In genomic region chr3:165854696-165855095, GRCh38 we compare ENCODE assay signal across 8 cellular contexts. TPM values are rescaled to one million over a fixed set of nuclear protein-coding genes. Genes with fewer than 3 reads are reported as not detected.
DNase-seq lines count a peak whose midpoint lies in the region; ATAC-seq and TF ChIP-seq lines count a peak whose summit lies in the region.

No MANE protein-coding gene starts in this region.

- DNase-seq in DMS 273 (lab: John Stamatoyannopoulos, UW; ENCODE audit: unreplicated experiment) = peak; percentile 65
- no peak for DNase-seq in DMS 273 treated with DMSO at 0.1 percent for 48 hours (lab: John Stamatoyannopoulos, UW)
- DNase-seq in HuH-7 (ENCODE audit: low spot score) = peak; percentile 4
- peak; percentile 27 for DNase-seq in SW480 (ENCODE audit: low spot score)
- peak; percentile 36 for DNase-seq in kidney glomerular epithelial cell (lab: John Stamatoyannopoulos, UW)
- no peak for DNase-seq in omental fat pad (ENCODE audit: low spot score)
- DNase-seq in putamen (ENCODE audit: low spot score) = no peak

- ATAC-seq in omental fat pad (ENCODE audit: low FRiP score) = no peak
- ATAC-seq in GM19467 (IDR thresholded peaks at IDR 0.05; ENCODE audit: unreplicated experiment) = no peak

- TF ChIP-seq CTCF in omental fat pad (IDR thresholded peaks at IDR 0.05) = no peak

RNA-seq across cellular contexts. Expression of gene BCHE, which starts 17.5 kb away (rescaled TPM):
- total RNA-seq in omental fat pad = 100 to 1,000 TPM in 1 of 4 donors, 10 to 100 TPM in 3; 17.8 to 205 (median 33.4) TPM

Comparison
In these comparisons a context has a peak if more than half of its experiments do, and no peak if none do; other contexts are left out.
1. DNase-seq: peak in DMS 273 (single experiment), HuH-7 (single experiment), SW480 (single experiment) and kidney glomerular epithelial cell (single experiment); none in DMS 273 treated with DMSO at 0.1 percent for 48 hours (single experiment), omental fat pad (single experiment) and putamen (single experiment).